8 cellular contexts compared by ENCODE assay signal in genomic region chrX:19964017-19964710, GRCh38. TPM values are rescaled to one million over a fixed set of nuclear protein-coding genes. Genes with fewer than 3 reads are reported as not detected.
DNase-seq lines count a peak whose midpoint lies in the region; ATAC-seq and TF ChIP-seq lines count a peak whose summit lies in the region.

No MANE protein-coding gene starts in this region.

- peak; percentile 69 for ATAC-seq in GM21381 (IDR thresholded peaks at IDR 0.05; ENCODE audit: unreplicated experiment)
- no peak for ATAC-seq in upper lobe of right lung

- H3K27me3 ChIP-seq in testis (no peaks in the 10 kb centered on the region), upper lobe of right lung (no peaks in the 10 kb centered on the region)

- H3K4me1 ChIP-seq in testis (no peaks in the 10 kb centered on the region), upper lobe of right lung (no peaks in the 10 kb centered on the region)

- H3K36me3 ChIP-seq in testis (ENCODE audit: low read depth, missing control alignments) (no peaks in the 10 kb centered on the region), upper lobe of right lung (peaks cover 9% of the 10 kb centered on the region)

- H3K9me3 ChIP-seq in testis, result no peaks in the 10 kb centered on the region
- no peaks in the 10 kb centered on the region for H3K9me3 ChIP-seq in upper lobe of right lung

- DNase-seq in GM12865 (ENCODE audit: low read depth) (peak; percentile 54), HT1080 (ENCODE audit: low read depth) (peak; percentile 36), fibroblast of mammary gland (ENCODE audit: low read depth) (peak; percentile 1), cortex of kidney (lab: John Stamatoyannopoulos, UW) (no peak), NCI-H187 treated with DMSO at 0.1 percent for 48 hours (lab: John Stamatoyannopoulos, UW) (no peak), testis (no peak), upper lobe of right lung (no peak)

- TF ChIP-seq CTCF in GM12865 (IDR thresholded peaks at IDR 0.05; ENCODE audit: insufficient read depth, low read depth, low read length, missing control alignments), result no peak
- TF ChIP-seq CTCF in fibroblast of mammary gland (conservative IDR thresholded peaks at IDR 0.05; ENCODE audit: control insufficient read depth, insufficient read depth, low read depth, low read length), result no peak
- TF ChIP-seq CTCF in testis (IDR thresholded peaks at IDR 0.05), result no peak
- TF ChIP-seq CTCF in upper lobe of right lung (IDR thresholded peaks at IDR 0.05), result no peak

- WGBS in testis, 2 donors, result 95 to 98% methylated on average over 9 of the region's 9 CpGs

- no peak overlapping the region for H3K27ac ChIP-seq in testis
- H3K27ac ChIP-seq in upper lobe of right lung, result no peak overlapping the region

- intact Hi-C loops in testis (cut with DNase I; ENCODE audit: low total_unique reads) (no loop called here), upper lobe of right lung (cut with DNase I) (no loop called here)

- H3K4me3 ChIP-seq in GM12865 (ENCODE audit: low read depth, low read length) (no peak overlapping the region), fibroblast of mammary gland (ENCODE audit: control insufficient read depth, low read depth, low read length) (no peak overlapping the region), testis (no peak overlapping the region), upper lobe of right lung (no peak overlapping the region)

- no peak for TF ChIP-seq POLR2A in testis (IDR thresholded peaks at IDR 0.05)

RNA-seq across cellular contexts. Expression of gene BCLAF3, which starts 26.7 kb away (rescaled TPM):
- 1.1 and 1.9 TPM in 2 replicates for total RNA-seq in HT1080 (2014; rRNA removed; shearing (Covaris generic))
- 1.8 and 2.4 TPM in 2 replicates for polyA plus RNA-seq in HT1080 (2015; cell fraction: cytosol; rRNA removed)
- polyA plus RNA-seq in HT1080 (2015; cell fraction: nucleus; rRNA removed), result 9.9 and 11.6 TPM in 2 replicates
- total RNA-seq in testis, result 10 to 100 TPM in 1 of 2 donors, 1 to 10 TPM in 1; 7.7 to 10.7 TPM
- polyA plus RNA-seq in testis (ENCODE audit: insufficient read depth, low read depth, low replicate concordance), result 5.7 TPM
- total RNA-seq in upper lobe of right lung, result 15.4 TPM

Comparison
In these comparisons a context has a peak if more than half of its experiments do, and no peak if none do; other contexts are left out.
1. DNase-seq: peak in GM12865 (single experiment), HT1080 (single experiment) and fibroblast of mammary gland (single experiment); none in cortex of kidney (single experiment), NCI-H187 treated with DMSO at 0.1 percent for 48 hours (single experiment), testis (single experiment) and upper lobe of right lung (single experiment).